ENCODE assay signal across 9 cellular contexts in the genomic region with DNA sequence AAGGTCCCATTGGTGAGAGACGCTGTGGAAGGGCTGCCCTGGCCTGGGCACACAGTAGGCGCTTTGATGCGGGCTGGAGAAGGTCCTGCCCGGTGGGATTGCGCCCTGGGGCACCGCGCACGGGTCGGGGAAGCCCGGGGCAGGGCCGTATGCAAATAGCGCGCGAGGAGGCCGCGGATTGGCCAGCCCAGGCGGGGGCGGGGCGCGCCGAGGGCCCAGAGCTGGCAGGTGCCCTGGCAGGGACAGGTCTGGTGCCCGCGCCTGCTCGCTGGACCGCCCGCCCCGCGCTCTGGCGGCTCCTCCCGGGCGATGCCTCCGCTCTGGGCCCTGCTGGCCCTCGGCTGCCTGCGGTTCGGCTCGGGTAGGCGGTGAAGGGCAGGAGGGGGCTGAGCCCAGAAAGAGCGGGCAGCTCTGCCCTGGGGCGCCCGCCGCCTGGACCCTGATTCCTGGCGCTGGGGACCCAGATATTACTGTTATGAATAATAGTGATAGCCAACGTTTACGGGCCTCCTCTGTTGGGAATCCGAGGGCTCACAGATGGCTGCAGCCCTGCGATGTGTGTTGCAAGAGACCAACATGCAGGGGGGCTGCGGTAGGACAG. TPM values are rescaled to one million over a fixed set of nuclear protein-coding genes. Genes with fewer than 3 reads are reported as not detected.
DNase-seq lines count a peak whose midpoint lies in the region; ATAC-seq, FAIRE-seq and TF ChIP-seq lines count a peak whose summit lies in the region.
"Had no signal": no experiment of that assay in that cellular context is flagged by ENCODE, and none has a peak within 500 bp of the region (broad histone marks: within the 10 kb centered on the region; RNA-seq: fewer than 3 reads in every experiment).

TSS of gene UPK3A (plus strand) at position 245 of the 601 bp plus-strand sequence. CDS start at position 310, 65 bp downstream.

- ATAC-seq in HepG2 = no peak

- no peaks in the 10 kb centered on the region for H3K9me3 ChIP-seq in HepG2 (ENCODE audit: low read length)
- H3K9me3 ChIP-seq: SJSA1 had no signal

- peak; percentile 59 for DNase-seq in HK-2 (ENCODE audit: unreplicated experiment)
- peak; percentile 43 for DNase-seq in T-helper 9 cell
- peak; percentile 53 for DNase-seq in central memory CD4-positive, alpha-beta T cell
- DNase-seq in HepG2 (ENCODE audit: low spot score) = no peak
- peak in 2 of 3 donors; percentile 36 to 49 for DNase-seq in stimulated activated CD4-positive, alpha-beta T cell treated with anti-CD3 and anti-CD28 coated beads, TNF-alpha, amount 100 ng/mL, for 1 hour (ENCODE audit: low read depth in 3 of 3, low spot score in 1 of 3)
- DNase-seq in KBM-7 = no peak
- no peak for DNase-seq in GM12892 (ENCODE audit: insufficient read length)
- no peak for DNase-seq in SKM-1 treated with dmso at 0.1 percent for 144 hours (lab: John Stamatoyannopoulos, UW; ENCODE audit: unreplicated experiment)

- no peaks in the 10 kb centered on the region for H3K36me3 ChIP-seq in HepG2 (replicated peaks in 1 of 2; ENCODE audit: control insufficient read depth in 1 of 2, insufficient read depth in 2 of 2, low read length in 2 of 2)
- H3K36me3 ChIP-seq: SJSA1 had no signal

- CTCF ChIA-PET in HepG2 (lab: Yijun Ruan, JAX; ENCODE audit: low intra/inter-chr PET ratio, low total read pairs) = interaction anchor here (1.7 kb wide), 1 partner anchor 151 kb away, joined by 7 read pairs; no protein-coding TSS in a partner anchor

- in situ Hi-C loops in HepG2 (cut with HindIII; ENCODE audit: extremely low pct_ligation_motif_present, low pct_unique_long_range_greater_than_20kb) (no loop called here), KBM-7 (cut with MboI; ENCODE audit: low pct_unique_long_range_greater_than_20kb, low sequenced_read_pairs) (no loop called here)

- TF ChIP-seq CTCF in HepG2 (CRISPR knock-in tag; IDR thresholded peaks at IDR 0.05) = no peak

- peak within 1 kb of the TSS; percentile 80 for H3K27ac ChIP-seq in HepG2 (ENCODE audit: extremely low read length, insufficient read depth, low read length)
- H3K27ac ChIP-seq: SJSA1 had no signal

- H2AFZ ChIP-seq in HepG2 (ENCODE audit: low read length) = no peak within 1 kb of the TSS

- peak within 1 kb of the TSS; percentile 89 for H3K4me2 ChIP-seq in HepG2 (ENCODE audit: low read depth, low read length)

- peaks cover 75% of the 10 kb centered on the region for H3K4me1 ChIP-seq in HepG2 (ENCODE audit: insufficient read depth, low read length)

- POLR2A ChIA-PET in HepG2 (lab: Yijun Ruan, JAX) = interaction anchor here (5.1 kb wide), 1 partner anchor 12 kb away, joined by 73 read pairs; no protein-coding TSS in a partner anchor

- no TSS peak for BruUV-seq in HepG2 (replicated peaks; lab: Mats Ljungman, UMichigan)

- no peak for FAIRE-seq in HepG2 (lab: Jason Lieb, UNC)
- FAIRE-seq in GM12892 (lab: Jason Lieb, UNC) = no peak

- H4K20me1 ChIP-seq in HepG2 (ENCODE audit: insufficient read depth, low read length) = no peaks in the 10 kb centered on the region

- H3K27me3 ChIP-seq in HepG2 (ENCODE audit: control insufficient read depth in 1 of 2, insufficient read depth in 2 of 2, low read length in 2 of 2) = no peaks in the 10 kb centered on the region
- H3K27me3 ChIP-seq: SJSA1 had no signal

- TF ChIP-seq EP300 in HepG2 (IDR thresholded peaks at IDR 0.05; ENCODE audit: low read depth in 2 of 2, low read length in 2 of 2) (no peak), HepG2 (CRISPR knock-in tag; IDR thresholded peaks at IDR 0.05; ENCODE audit: borderline replicate concordance) (no peak)

- peak within 1 kb of the TSS; percentile 69 for H3K9ac ChIP-seq in HepG2 (ENCODE audit: insufficient read depth, low read depth, low read length)

- no peaks in the 10 kb centered on the region for H3K79me2 ChIP-seq in HepG2 (ENCODE audit: insufficient read depth, low read length)

- intact Hi-C loops in HepG2 (cut with micrococcal nuclease; ENCODE audit: unreplicated experiment) = no loop called here

- TF ChIP-seq RAD21 in HepG2 (CRISPR knock-in tag; IDR thresholded peaks at IDR 0.05) = no peak

- peak within 1 kb of the TSS; percentile 30 to 63 (median 37); a peak in 5 of 6 replicates for H3K4me3 ChIP-seq in HepG2 (replicated peaks in 1 of 3; ENCODE audit: insufficient read depth in 1 of 3, low read depth in 2 of 3, low read length in 3 of 3)
- H3K4me3 ChIP-seq: SJSA1 had no signal

- WGBS in HepG2 (ENCODE audit: low lambda C conversion rate) = 95% methylated on average over 33 of the region's 47 CpGs

- TF ChIP-seq POLR2A in HepG2 (IDR thresholded peaks at IDR 0.05; ENCODE audit: insufficient read depth in 1 of 2, low read depth in 2 of 2, low read length in 2 of 2) (no peak), GM12892 (IDR thresholded peaks at IDR 0.05; ENCODE audit: low read depth, low read length) (no peak)

TF ChIP-seq in HepG2, 621 proteins besides CTCF, POLR2A, EP300 and RAD21 (continues in another document):
- TF ChIP-seq ZBTB26 (CRISPR knock-in tag; IDR thresholded peaks at IDR 0.05; ENCODE audit: borderline replicate concordance) (no peak), ZNF180 (CRISPR knock-in tag; IDR thresholded peaks at IDR 0.05; ENCODE audit: borderline replicate concordance, low read depth) (no peak), SRSF4 (IDR thresholded peaks at IDR 0.05; ENCODE audit: low read depth, low read length, poor library complexity, severe bottlenecking) (no peak), NR2F1 (CRISPR knock-in tag; IDR thresholded peaks at IDR 0.05) (no peak), NFIC (IDR thresholded peaks at IDR 0.05; ENCODE audit: low read length) (no peak)
- TF ChIP-seq, protein P1, sequence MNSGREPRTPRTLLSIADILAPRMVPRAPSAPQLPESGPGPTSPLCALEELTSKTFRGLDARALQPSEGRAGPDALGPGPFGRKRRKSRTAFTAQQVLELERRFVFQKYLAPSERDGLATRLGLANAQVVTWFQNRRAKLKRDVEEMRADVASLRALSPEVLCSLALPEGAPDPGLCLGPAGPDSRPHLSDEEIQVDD (CRISPR knock-in tag; IDR thresholded peaks at IDR 0.05; ENCODE audit: borderline replicate concordance) = no peak

RNA-seq across cellular contexts. Expression of gene UPK3A, which starts in this region (rescaled TPM):
- 10.0 and 10.5 TPM in 2 replicates for total RNA-seq in HepG2 (2016; rRNA removed; fragmentation: Illumina TruSeq; extraction: Trizol)
- total RNA-seq in HepG2 (2016; cell fraction: cytosol; rRNA removed; fragmentation: Illumina TruSeq; extraction: Trizol; ENCODE audit: low read depth) = 9.4 and 11.8 TPM in 2 replicates
- 9.5 and 11.5 TPM in 2 replicates for total RNA-seq in HepG2 (2016; cell fraction: insoluble cytoplasmic fraction; rRNA removed; fragmentation: Illumina TruSeq; extraction: Trizol)
- 10.2 and 12.3 TPM in 2 replicates for total RNA-seq in HepG2 (2016; cell fraction: membrane; rRNA removed; fragmentation: Illumina TruSeq; extraction: Trizol)
- total RNA-seq in HepG2 (2016; cell fraction: nucleus; rRNA removed; fragmentation: Illumina TruSeq; extraction: Trizol) = 3.3 and 4.2 TPM in 2 replicates
- polyA plus RNA-seq in HepG2 (2011; rRNA removed) = 12.2 and 13.8 TPM in 2 replicates
- polyA plus RNA-seq in HepG2 (2011; cell fraction: cytosol; rRNA removed) = 10.6 and 20.2 TPM in 2 replicates
- 5.9 and 7.2 TPM in 2 replicates for polyA plus RNA-seq in HepG2 (2011; cell fraction: nucleus; rRNA removed)
- polyA plus RNA-seq in HepG2 (2012) = 4.3 and 11.1 TPM in 2 replicates
- polyA plus RNA-seq in HepG2 (2016; cell fraction: cytosol; fragmentation: Illumina TruSeq; extraction: Trizol; ENCODE audit: low read depth) = 14.1 and 18.5 TPM in 2 replicates
- 14.2 and 18.6 TPM in 2 replicates for polyA plus RNA-seq in HepG2 (2016; cell fraction: insoluble cytoplasmic fraction; fragmentation: Illumina TruSeq; extraction: Trizol; ENCODE audit: low read depth)
- polyA plus RNA-seq in HepG2 (2016; cell fraction: membrane; fragmentation: Illumina TruSeq; extraction: Trizol; ENCODE audit: low read depth) = 13.4 and 14.9 TPM in 2 replicates
- 12.3 and 12.7 TPM in 2 replicates for polyA plus RNA-seq in HepG2 (2016; cell fraction: nucleus; fragmentation: Illumina TruSeq; extraction: Trizol; ENCODE audit: insufficient read depth, low read depth)
- polyA minus RNA-seq in HepG2 (2011; rRNA and poly(A)+ RNA removed; ENCODE audit: low replicate concordance) = 30.1 TPM in 1 of 2 replicates, not detected in the other
- polyA minus RNA-seq in HepG2 (2011; cell fraction: cytosol; rRNA and poly(A)+ RNA removed) = 3.4 and 3.6 TPM in 2 replicates
- polyA minus RNA-seq in HepG2 (2011; cell fraction: nucleus; rRNA and poly(A)+ RNA removed) = 2.2 and 3.2 TPM in 2 replicates
- not detected for polyA plus RNA-seq in GM12892 (2012; ENCODE audit: missing spikeins)
- total RNA-seq: SJSA1 had no signal

Comparison
In these comparisons a context has a peak if more than half of its experiments do, and no peak if none do; other contexts are left out.
1. DNase-seq: peak in HK-2 (single experiment), T-helper 9 cell (single experiment), central memory CD4-positive, alpha-beta T cell (single experiment) and stimulated activated CD4-positive, alpha-beta T cell treated with anti-CD3 and anti-CD28 coated beads, TNF-alpha, amount 100 ng/mL, for 1 hour (2 of 3); none in HepG2 (single experiment), KBM-7 (single experiment), GM12892 (single experiment) and SKM-1 treated with dmso at 0.1 percent for 144 hours (single experiment).